In genomic region chr5:98461485-98461884, GRCh38 we compare ENCODE assay signal across 25 cellular contexts.
"Had no signal": no experiment of that assay in that cellular context is flagged by ENCODE, and none has a peak within 500 bp of the region (broad histone marks: within the 10 kb centered on the region; RNA-seq: fewer than 3 reads in every experiment).

No MANE protein-coding gene starts in this region.

- H3K27me3 Mint-ChIP-seq: natural killer cell treated with Interleukin-12 subunit alpha and Interleukin-12 subunit beta and Interleukin-15 and Interleukin-18, amount 100 ng/mL, for 72 hours; progenitor cell of endocrine pancreas; stimulated activated naive CD8-positive, alpha-beta T cell treated with anti-CD3 and anti-CD28 coated beads, Interleukin-15, amount 100 ng/mL, for 72 hours had no signal

- H3K9ac ChIP-seq: parathyroid adenoma had no signal

- H3K4me3 ChIP-seq: dorsolateral prefrontal cortex, lower lobe of right lung, mucosa of descending colon, right lobe of liver, suprapubic skin, transverse colon, upper lobe of right lung, uterus had no signal

- H3K27ac ChIP-seq: dorsolateral prefrontal cortex, epithelial cell of prostate, lower lobe of right lung, parathyroid adenoma, right lobe of liver, suprapubic skin, transverse colon, upper lobe of right lung, uterus had no signal

- H3K4me3 Mint-ChIP-seq: immature natural killer cell; memory B cell; naive B cell; natural killer cell treated with Interleukin-12 subunit alpha and Interleukin-12 subunit beta and Interleukin-15 and Interleukin-18, amount 100 ng/mL, for 72 hours; neural crest cell; stimulated activated naive CD8-positive, alpha-beta T cell treated with anti-CD3 and anti-CD28 coated beads, Interleukin-15, amount 100 ng/mL, for 72 hours had no signal

- H3K4me1 ChIP-seq: lower lobe of right lung, parathyroid adenoma, right lobe of liver, suprapubic skin, transverse colon, upper lobe of right lung, uterus had no signal

- H3K4me1 Mint-ChIP-seq: immature natural killer cell; neural crest cell; stimulated activated naive CD8-positive, alpha-beta T cell treated with anti-CD3 and anti-CD28 coated beads, Interleukin-15, amount 100 ng/mL, for 72 hours had no signal

- H3K9me3 ChIP-seq: lower lobe of right lung, mucosa of descending colon, right lobe of liver, suprapubic skin, transverse colon, upper lobe of right lung, uterus had no signal

- H2AFZ ChIP-seq: parathyroid adenoma had no signal

- H3K36me3 Mint-ChIP-seq: immature natural killer cell; memory B cell; naive B cell; natural killer cell treated with Interleukin-12 subunit alpha and Interleukin-12 subunit beta and Interleukin-15 and Interleukin-18, amount 100 ng/mL, for 72 hours had no signal

- ATAC-seq: esophagus mucosa; left ventricle myocardium superior; lower lobe of right lung; mucosa of descending colon; natural killer cell treated with Interleukin-12 subunit alpha and Interleukin-12 subunit beta and Interleukin-15 and Interleukin-18, amount 100 ng/mL, for 72 hours; right lobe of liver; stimulated activated naive CD8-positive, alpha-beta T cell treated with anti-CD3 and anti-CD28 coated beads, Interleukin-15, amount 100 ng/mL, for 72 hours; upper lobe of right lung had no signal

- DNase-seq: dorsolateral prefrontal cortex; effector CD4-positive, alpha-beta T cell; hypothalamus; immature natural killer cell; left ventricle myocardium superior; lower lobe of right lung; mucosa of descending colon; naive B cell; right lobe of liver; small intestine; stimulated activated CD4-positive, alpha-beta T cell treated with anti-CD3 and anti-CD28 coated beads, Interleukin-15, amount 100 ng/mL, for 24 hours; stimulated activated CD4-positive, alpha-beta T cell treated with anti-CD3 and anti-CD28 coated beads, Interleukin-2, amount 100 ng/mL, for 48 hours; stimulated activated naive CD4-positive, alpha-beta T cell; stimulated activated naive CD8-positive, alpha-beta T cell treated with anti-CD3 and anti-CD28 coated beads, Interleukin-15, amount 100 ng/mL, for 72 hours; transverse colon; upper lobe of right lung; uterus had no signal

- H3K36me3 ChIP-seq: lower lobe of right lung, right lobe of liver, suprapubic skin, transverse colon, upper lobe of right lung, uterus had no signal

- H3K27me3 ChIP-seq: dorsolateral prefrontal cortex, right lobe of liver, suprapubic skin, transverse colon, upper lobe of right lung, uterus had no signal

- H3K27ac Mint-ChIP-seq: immature natural killer cell; memory B cell; naive B cell; natural killer cell treated with Interleukin-12 subunit alpha and Interleukin-12 subunit beta and Interleukin-15 and Interleukin-18, amount 100 ng/mL, for 72 hours; progenitor cell of endocrine pancreas had no signal
